Comparison of ENCODE assay signal across 14 cellular contexts in genomic region chr6:79431469-79431868, GRCh38.
DNase-seq lines count a peak whose midpoint lies in the region; ATAC-seq, FAIRE-seq and TF ChIP-seq lines count a peak whose summit lies in the region.
"Had no signal": no experiment of that assay in that cellular context is flagged by ENCODE, and none has a peak within 500 bp of the region (broad histone marks: within the 10 kb centered on the region; RNA-seq: fewer than 3 reads in every experiment).

No MANE protein-coding gene starts in this region.

- in situ Hi-C loops in Panc1 (cut with HindIII; ENCODE audit: low pct_unique_long_range_greater_than_20kb, low sequenced_read_pairs), result no loop called here

- H3K27me3 Mint-ChIP-seq in activated naive CD4-positive, alpha-beta T cell treated with anti-CD3 and anti-CD28 coated beads, Interleukin-2, amount 10 ng/mL, durations not matched to agents 7 days and 5 days, result no peaks in the 10 kb centered on the region

- H3K36me3 ChIP-seq in Panc1 (ENCODE audit: control insufficient read depth, insufficient read depth, low read length), result no peaks in the 10 kb centered on the region
- H3K36me3 ChIP-seq: SJCRH30 had no signal

- no peak for FAIRE-seq in frontal cortex (lab: Jason Lieb, UNC)
- FAIRE-seq: astrocyte, endometrium had no signal

- H3K9me3 Mint-ChIP-seq in activated naive CD4-positive, alpha-beta T cell treated with anti-CD3 and anti-CD28 coated beads, Interleukin-2, amount 10 ng/mL, durations not matched to agents 7 days and 5 days, result no peaks in the 10 kb centered on the region

- no peak overlapping the region for H3K27ac ChIP-seq in Panc1 (ENCODE audit: low read length)
- H3K27ac ChIP-seq: SJCRH30 had no signal

- CTCF ChIA-PET in Panc1 (lab: Charles Lee), result no interaction called here
- CTCF ChIA-PET in activated naive CD4-positive, alpha-beta T cell treated with anti-CD3 and anti-CD28 coated beads, Interleukin-2, amount 10 ng/mL, durations not matched to agents 7 days and 5 days (lab: Charles Lee), result interaction anchor here (1.3 kb wide), 1 partner anchor 9 kb away, joined by 4 read pairs; no protein-coding TSS in a partner anchor

- DNase-seq in Panc1 (ENCODE audit: low read depth, low spot score) (no peak), fibroblast of villous mesenchyme (ENCODE audit: low read depth) (no peak), retinal pigment epithelial cell (ENCODE audit: low read depth) (no peak), NCI-H2081 (lab: John Stamatoyannopoulos, UW) (no peak), frontal cortex (ENCODE audit: low spot score in 2 of 2) (no peak)
- no peak for DNase-seq in activated naive CD4-positive, alpha-beta T cell treated with anti-CD3 and anti-CD28 coated beads, Interleukin-2, amount 10 ng/mL, durations not matched to agents 7 days and 5 days
- DNase-seq: activated CD4-positive, CD25-positive, alpha-beta regulatory T cell; activated T-cell treated with anti-CD3 and anti-CD28 coated beads, Interleukin-2, amount 50 U/mL, for 1 hour; NCI-H1092 treated with DMSO at 0.1 percent for 48 hours; SJCRH30 had no signal

- POLR2A ChIA-PET in Panc1 (lab: Charles Lee), result no interaction called here

- no peak overlapping the region for H3K27ac Mint-ChIP-seq in activated naive CD4-positive, alpha-beta T cell treated with anti-CD3 and anti-CD28 coated beads, Interleukin-2, amount 10 ng/mL, durations not matched to agents 7 days and 5 days

- no peaks in the 10 kb centered on the region for H3K36me3 Mint-ChIP-seq in activated naive CD4-positive, alpha-beta T cell treated with anti-CD3 and anti-CD28 coated beads, Interleukin-2, amount 10 ng/mL, durations not matched to agents 7 days and 5 days

- H3K4me3 Mint-ChIP-seq in activated naive CD4-positive, alpha-beta T cell treated with anti-CD3 and anti-CD28 coated beads, Interleukin-2, amount 10 ng/mL, durations not matched to agents 7 days and 5 days, result no peak overlapping the region

- intact Hi-C loops in Panc1 (cut with micrococcal nuclease; ENCODE audit: unreplicated experiment), result no loop called here

- H3K4me1 ChIP-seq in Panc1 (ENCODE audit: control insufficient read depth, insufficient read depth, low read length), result no peaks in the 10 kb centered on the region

- peak; percentile 49 for ATAC-seq in GM18868 (IDR thresholded peaks at IDR 0.05; ENCODE audit: unreplicated experiment)
- no peak for ATAC-seq in Panc1
- no peak for ATAC-seq in HG02938 (IDR thresholded peaks at IDR 0.05; ENCODE audit: unreplicated experiment)

- no peak overlapping the region for H3K4me3 ChIP-seq in Panc1 (ENCODE audit: low read depth in 2 of 2, low read length in 2 of 2)
- H3K4me3 ChIP-seq in fibroblast of villous mesenchyme (ENCODE audit: low read depth, low read length), result no peak overlapping the region
- no peak overlapping the region for H3K4me3 ChIP-seq in retinal pigment epithelial cell (ENCODE audit: low read length)
- H3K4me3 ChIP-seq: SJCRH30 had no signal

- H3K27me3 ChIP-seq in Panc1 (ENCODE audit: control insufficient read depth, insufficient read depth, low read length), result no peaks in the 10 kb centered on the region
- H3K27me3 ChIP-seq: SJCRH30 had no signal

- no peaks in the 10 kb centered on the region for H3K4me1 Mint-ChIP-seq in activated naive CD4-positive, alpha-beta T cell treated with anti-CD3 and anti-CD28 coated beads, Interleukin-2, amount 10 ng/mL, durations not matched to agents 7 days and 5 days

- TF ChIP-seq CTCF in Panc1 (IDR thresholded peaks at IDR 0.05), result 0 out of 2 replicates have a peak, but pooled peaks have one; percentile 22
- TF ChIP-seq CTCF in fibroblast of villous mesenchyme (IDR thresholded peaks at IDR 0.05; ENCODE audit: insufficient read depth, low read depth, low read length), result peak; percentile 17
- TF ChIP-seq CTCF in retinal pigment epithelial cell (conservative IDR thresholded peaks at IDR 0.05; ENCODE audit: low read depth, low read length), result peak; percentile 30

- no TSS peak for BruUV-seq in Panc1 (replicated peaks; lab: Mats Ljungman, UMichigan)

- H3K9me3 ChIP-seq in Panc1 (ENCODE audit: control insufficient read depth, insufficient read depth, low read depth, low read length), result no peaks in the 10 kb centered on the region
- H3K9me3 ChIP-seq: SJCRH30 had no signal
